In genomic region chr11:91163619-91164451, GRCh38 we compare ENCODE assay signal across 14 cellular contexts.
DNase-seq lines count a peak whose midpoint lies in the region; TF ChIP-seq lines count a peak whose summit lies in the region.
"Had no signal": no experiment of that assay in that cellular context is flagged by ENCODE, and none has a peak within 500 bp of the region (broad histone marks: within the 10 kb centered on the region; RNA-seq: fewer than 3 reads in every experiment).

No MANE protein-coding gene starts in this region.

- no peaks in the 10 kb centered on the region for H3K36me3 Mint-ChIP-seq in nephron (ENCODE audit: low read depth)
- H3K36me3 Mint-ChIP-seq: CD14-positive monocyte had no signal

- peaks cover 22% of the 10 kb centered on the region for H3K4me1 Mint-ChIP-seq in nephron
- H3K4me1 Mint-ChIP-seq: CD14-positive monocyte had no signal

- H3K27ac Mint-ChIP-seq in nephron, result peak overlapping the region; percentile 53 to 69 (median 65)
- H3K27ac Mint-ChIP-seq: CD14-positive monocyte had no signal

- TF ChIP-seq CTCF in epithelial cell of proximal tubule (conservative IDR thresholded peaks at IDR 0.05; ENCODE audit: low read depth, low read length) (no peak), nephron (IDR thresholded peaks at IDR 0.05; ENCODE audit: unreplicated experiment in 3 of 3) (no peak), GM13977 (IDR thresholded peaks at IDR 0.05; ENCODE audit: extremely low read depth, insufficient read depth, missing control alignments) (no peak)

- peaks cover 2% of the 10 kb centered on the region for H3K9me3 Mint-ChIP-seq in nephron

- H3K27me3 Mint-ChIP-seq in nephron (ENCODE audit: low read depth), result no peaks in the 10 kb centered on the region

- DNase-seq in EH (ENCODE audit: low read depth) (peak; percentile 49), NCI-H748 treated with DMSO at 0.1 percent for 48 hours (lab: John Stamatoyannopoulos, UW) (peak; percentile 13), epithelial cell of proximal tubule (ENCODE audit: low read depth) (peak; percentile 40), AG08396 (ENCODE audit: low spot score) (no peak), substantia nigra (lab: John Stamatoyannopoulos, UW) (no peak), medulla oblongata (ENCODE audit: extremely low spot score) (no peak), GM13977 (ENCODE audit: low spot score) (no peak)
- DNase-seq: aorta; gastrocnemius medialis; NCI-H2171 treated with DMSO at 0.1 percent for 48 hours; stimulated activated CD4-positive, alpha-beta T cell treated with anti-CD3 and anti-CD28 coated beads, Interleukin-1b, Interleukin-23, amount 100 ng/mL, for 48 hours; stomach had no signal

- H3K4me3 Mint-ChIP-seq in nephron, result no peak overlapping the region
- H3K4me3 Mint-ChIP-seq: CD14-positive monocyte had no signal

- H3K27ac ChIP-seq in substantia nigra (ENCODE audit: low read depth, low read length, poor library complexity, severe bottlenecking), result no peak overlapping the region
- H3K27ac ChIP-seq: gastrocnemius medialis, stomach had no signal

- in situ Hi-C loops in GM13977 (cut with MboI; ENCODE audit: low pct_unique_long_range_greater_than_20kb, low sequenced_read_pairs, unreplicated experiment), result no loop called here

- no peak overlapping the region for H3K4me3 ChIP-seq in epithelial cell of proximal tubule (ENCODE audit: low read depth, low read length)
- H3K4me3 ChIP-seq: gastrocnemius medialis, stomach had no signal

Comparison
In these comparisons a context has a peak if more than half of its experiments do, and no peak if none do; other contexts are left out.
1. DNase-seq: peak in EH (single experiment), NCI-H748 treated with DMSO at 0.1 percent for 48 hours (single experiment) and epithelial cell of proximal tubule (single experiment); none in AG08396 (single experiment), substantia nigra (0 of 49), medulla oblongata (single experiment) and GM13977 (single experiment).